ENCODE assay signal across 1 cellular context in the genomic region with DNA sequence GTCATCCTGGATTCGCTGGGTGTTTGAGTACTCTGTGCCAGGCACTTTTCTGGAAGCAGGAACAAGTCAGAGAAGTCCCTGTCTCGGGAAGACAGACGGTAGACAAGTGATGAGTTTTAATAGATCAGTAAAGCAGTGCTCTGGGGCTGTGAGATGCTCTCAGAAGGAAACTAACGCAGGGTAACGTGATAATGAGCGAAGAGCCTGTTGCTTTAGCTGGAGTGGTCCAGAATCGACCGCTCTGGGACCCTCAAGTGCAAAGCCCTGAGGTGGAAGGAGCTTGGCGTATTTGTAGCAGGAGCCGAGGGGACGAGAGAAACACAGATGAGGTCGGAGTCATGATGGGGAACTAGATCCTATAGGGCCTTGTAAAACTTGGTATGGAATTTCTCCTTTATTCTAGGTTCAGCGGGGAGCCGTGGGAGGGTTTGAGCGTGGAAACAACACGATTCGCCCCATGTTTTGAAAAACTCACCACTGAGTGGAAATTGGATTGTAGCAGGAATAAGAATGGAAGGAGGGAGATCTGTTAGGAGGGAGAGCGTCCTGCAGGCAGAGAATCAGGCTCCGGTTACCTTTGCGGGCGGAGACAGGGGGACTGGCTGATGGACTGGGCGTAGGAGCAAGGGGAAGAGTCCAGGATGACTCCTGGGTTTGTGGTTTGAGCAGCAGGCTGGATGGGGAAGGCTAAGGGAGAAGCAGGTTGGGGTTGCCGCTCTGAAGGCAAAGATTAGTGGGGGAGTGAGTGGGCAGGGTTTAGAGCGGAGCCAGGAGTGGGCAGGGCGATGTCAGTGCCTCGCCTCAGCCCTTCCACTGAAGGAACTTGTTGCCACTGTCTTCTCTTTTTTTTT.
TF ChIP-seq lines count a peak whose summit lies in the region.

No MANE protein-coding gene starts in this region.

TF ChIP-seq in SK-N-SH, 30 proteins besides CTCF, POLR2A, EP300 and RAD21 (continued from another document):
- TF ChIP-seq, protein P1, sequence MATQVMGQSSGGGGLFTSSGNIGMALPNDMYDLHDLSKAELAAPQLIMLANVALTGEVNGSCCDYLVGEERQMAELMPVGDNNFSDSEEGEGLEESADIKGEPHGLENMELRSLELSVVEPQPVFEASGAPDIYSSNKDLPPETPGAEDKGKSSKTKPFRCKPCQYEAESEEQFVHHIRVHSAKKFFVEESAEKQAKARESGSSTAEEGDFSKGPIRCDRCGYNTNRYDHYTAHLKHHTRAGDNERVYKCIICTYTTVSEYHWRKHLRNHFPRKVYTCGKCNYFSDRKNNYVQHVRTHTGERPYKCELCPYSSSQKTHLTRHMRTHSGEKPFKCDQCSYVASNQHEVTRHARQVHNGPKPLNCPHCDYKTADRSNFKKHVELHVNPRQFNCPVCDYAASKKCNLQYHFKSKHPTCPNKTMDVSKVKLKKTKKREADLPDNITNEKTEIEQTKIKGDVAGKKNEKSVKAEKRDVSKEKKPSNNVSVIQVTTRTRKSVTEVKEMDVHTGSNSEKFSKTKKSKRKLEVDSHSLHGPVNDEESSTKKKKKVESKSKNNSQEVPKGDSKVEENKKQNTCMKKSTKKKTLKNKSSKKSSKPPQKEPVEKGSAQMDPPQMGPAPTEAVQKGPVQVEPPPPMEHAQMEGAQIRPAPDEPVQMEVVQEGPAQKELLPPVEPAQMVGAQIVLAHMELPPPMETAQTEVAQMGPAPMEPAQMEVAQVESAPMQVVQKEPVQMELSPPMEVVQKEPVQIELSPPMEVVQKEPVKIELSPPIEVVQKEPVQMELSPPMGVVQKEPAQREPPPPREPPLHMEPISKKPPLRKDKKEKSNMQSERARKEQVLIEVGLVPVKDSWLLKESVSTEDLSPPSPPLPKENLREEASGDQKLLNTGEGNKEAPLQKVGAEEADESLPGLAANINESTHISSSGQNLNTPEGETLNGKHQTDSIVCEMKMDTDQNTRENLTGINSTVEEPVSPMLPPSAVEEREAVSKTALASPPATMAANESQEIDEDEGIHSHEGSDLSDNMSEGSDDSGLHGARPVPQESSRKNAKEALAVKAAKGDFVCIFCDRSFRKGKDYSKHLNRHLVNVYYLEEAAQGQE (IDR thresholded peaks at IDR 0.05; ENCODE audit: low read depth, low read length): no peak
